25 cellular contexts compared by ENCODE assay signal in the genomic region with DNA sequence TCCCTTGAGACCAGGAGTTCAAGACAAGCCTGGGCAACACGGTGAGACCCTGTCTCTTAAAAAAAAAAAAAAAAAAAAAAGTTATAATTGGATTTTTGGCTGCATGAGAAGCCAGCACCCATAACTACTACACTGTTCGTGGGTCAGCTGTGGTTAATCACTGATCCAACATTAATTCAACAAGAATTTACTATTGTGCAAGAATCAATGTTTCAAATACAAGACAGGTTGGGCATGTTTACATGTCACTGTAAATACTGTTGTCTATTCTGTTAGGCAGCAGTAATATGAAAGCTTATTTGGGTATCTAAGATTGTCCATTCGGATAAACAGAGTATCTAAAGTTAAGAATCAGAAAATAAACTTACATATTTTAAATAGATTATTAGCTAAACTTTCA.
DNase-seq lines count a peak whose midpoint lies in the region; ATAC-seq, FAIRE-seq and TF ChIP-seq lines count a peak whose summit lies in the region.
"Had no signal": no experiment of that assay in that cellular context is flagged by ENCODE, and none has a peak within 500 bp of the region (broad histone marks: within the 10 kb centered on the region; RNA-seq: fewer than 3 reads in every experiment).

No MANE protein-coding gene starts in this region.

- ATAC-seq in PC-3 (no peak), HepG2 (no peak), omental fat pad (ENCODE audit: low FRiP score) (no peak), left ventricle myocardium superior (no peak)
- ATAC-seq: CD8-positive, alpha-beta T cell; HCT116 had no signal

- no peaks in the 10 kb centered on the region for H3K27me3 ChIP-seq in PC-3 (ENCODE audit: low read length)
- H3K27me3 ChIP-seq in HepG2 (ENCODE audit: control insufficient read depth in 1 of 2, insufficient read depth in 2 of 2, low read length in 2 of 2): no peaks in the 10 kb centered on the region

- BruUV-seq in PC-3 (replicated peaks; lab: Mats Ljungman, UMichigan) (no TSS peak), HepG2 (replicated peaks; lab: Mats Ljungman, UMichigan) (no TSS peak)

- POLR2A ChIA-PET in PC-3 (lab: Charles Lee; ENCODE audit: unreplicated experiment) (no interaction called here), HepG2 (lab: Yijun Ruan, JAX) (no interaction called here)

- no peaks in the 10 kb centered on the region for H3K9me3 ChIP-seq in PC-3 (ENCODE audit: low read length)
- no peaks in the 10 kb centered on the region for H3K9me3 ChIP-seq in HepG2 (ENCODE audit: low read length)
- H3K9me3 ChIP-seq: Caco-2, SK-N-SH had no signal

- TF ChIP-seq EP300 in HepG2 (IDR thresholded peaks at IDR 0.05; ENCODE audit: low read depth in 2 of 2, low read length in 2 of 2) (no peak), HepG2 (CRISPR knock-in tag; IDR thresholded peaks at IDR 0.05; ENCODE audit: borderline replicate concordance) (no peak)

- intact Hi-C loops in PC-3 (cut with micrococcal nuclease) (no loop called here), HepG2 (cut with micrococcal nuclease; ENCODE audit: unreplicated experiment) (no loop called here), left ventricle myocardium superior (cut with micrococcal nuclease) (no loop called here)

- no peak for FAIRE-seq in HepG2 (lab: Jason Lieb, UNC)
- no peak for FAIRE-seq in D721Med (lab: Jason Lieb, UNC)
- FAIRE-seq: GM12892, H1 had no signal

- no peak overlapping the region for H2AFZ ChIP-seq in PC-3 (ENCODE audit: low read length)
- no peak overlapping the region for H2AFZ ChIP-seq in HepG2 (ENCODE audit: low read length)

- H3K9ac ChIP-seq in PC-3 (ENCODE audit: low read length): no peak overlapping the region
- no peak overlapping the region for H3K9ac ChIP-seq in HepG2 (ENCODE audit: insufficient read depth, low read depth, low read length)
- H3K9ac ChIP-seq: SK-N-SH had no signal

- H3K27ac ChIP-seq in PC-3 (ENCODE audit: low read length) (no peak overlapping the region), HepG2 (ENCODE audit: extremely low read length, insufficient read depth, low read length) (no peak overlapping the region)
- H3K27ac ChIP-seq: C4-2B, HL-60 had no signal

- H3K4me1 ChIP-seq in PC-3 (ENCODE audit: insufficient read depth, low read length) (peaks cover 8% of the 10 kb centered on the region), HepG2 (ENCODE audit: insufficient read depth, low read length) (no peaks in the 10 kb centered on the region)
- H3K4me1 ChIP-seq: Caco-2 had no signal

- H3K4me2 ChIP-seq in PC-3 (ENCODE audit: low read length) (no peak overlapping the region), HepG2 (ENCODE audit: low read depth, low read length) (no peak overlapping the region)
- H3K4me2 ChIP-seq: SK-N-SH had no signal

- no peaks in the 10 kb centered on the region for H3K9me2 ChIP-seq in PC-3 (replicated peaks; ENCODE audit: low read length)
- H3K9me2 ChIP-seq: SK-N-SH had no signal

- peak; percentile 3 for DNase-seq in PC-3
- peak; percentile 31 for DNase-seq in epithelial cell of proximal tubule (ENCODE audit: low read depth)
- no peak for DNase-seq in HepG2 (ENCODE audit: low spot score)
- no peak for DNase-seq in omental fat pad (ENCODE audit: low spot score)
- no peak for DNase-seq in NCI-H2081 (lab: John Stamatoyannopoulos, UW)
- DNase-seq in left ventricle myocardium superior: no peak
- DNase-seq in D721Med (ENCODE audit: insufficient read length, low spot score): no peak
- DNase-seq: Caco-2; CD8-positive, alpha-beta T cell; DMS 273 treated with DMSO at 0.1 percent for 48 hours; DMS79 treated with DMSO at 0.1 percent for 48 hours; Kasumi-1; NCI-H1092 treated with DMSO at 0.1 percent for 48 hours; NCI-H1436; NCI-H187; NCI-H2171 treated with DMSO at 0.1 percent for 48 hours; NCI-H446; NCI-H524 treated with DMSO at 0.1 percent for 48 hours; NCI-H774; SK-N-SH had no signal

- H3K4me3 ChIP-seq in PC-3 (ENCODE audit: low read length) (no peak overlapping the region), epithelial cell of proximal tubule (ENCODE audit: low read depth, low read length) (no peak overlapping the region), HepG2 (replicated peaks in 1 of 3; ENCODE audit: insufficient read depth in 1 of 3, low read depth in 2 of 3, low read length in 3 of 3) (no peak overlapping the region)

- no peak for TF ChIP-seq POLR2A in HepG2 (IDR thresholded peaks at IDR 0.05; ENCODE audit: insufficient read depth in 1 of 2, low read depth in 2 of 2, low read length in 2 of 2)

- no peaks in the 10 kb centered on the region for H4K20me1 ChIP-seq in PC-3 (ENCODE audit: low read length)
- no peaks in the 10 kb centered on the region for H4K20me1 ChIP-seq in HepG2 (ENCODE audit: insufficient read depth, low read length)

- no peaks in the 10 kb centered on the region for H3K79me2 ChIP-seq in PC-3 (ENCODE audit: low read length)
- no peaks in the 10 kb centered on the region for H3K79me2 ChIP-seq in HepG2 (ENCODE audit: insufficient read depth, low read length)

- TF ChIP-seq CTCF in PC-3 (conservative IDR thresholded peaks at IDR 0.05; ENCODE audit: low read depth, low read length) (no peak), epithelial cell of proximal tubule (conservative IDR thresholded peaks at IDR 0.05; ENCODE audit: low read depth, low read length) (no peak), HepG2 (CRISPR knock-in tag; IDR thresholded peaks at IDR 0.05) (no peak), omental fat pad (IDR thresholded peaks at IDR 0.05) (no peak), D721Med (IDR thresholded peaks at IDR 0.05; ENCODE audit: insufficient read depth, missing control alignments) (no peak)

- in situ Hi-C loops in HepG2 (cut with HindIII; ENCODE audit: extremely low pct_ligation_motif_present, low pct_unique_long_range_greater_than_20kb): no loop called here

- CTCF ChIA-PET in PC-3 (lab: Charles Lee): no interaction called here
- CTCF ChIA-PET in HepG2 (lab: Yijun Ruan, JAX; ENCODE audit: low intra/inter-chr PET ratio, low total read pairs): no interaction called here

- peaks cover 15% of the 10 kb centered on the region; the same call in 1 of the 2 replicates for H3K36me3 ChIP-seq in PC-3 (ENCODE audit: low read depth, low read length)
- peaks cover 0 to 60% of the 10 kb centered on the region in 2 experiments; a peak in 3 of 5 replicates for H3K36me3 ChIP-seq in HepG2 (replicated peaks in 1 of 2; ENCODE audit: control insufficient read depth in 1 of 2, insufficient read depth in 2 of 2, low read length in 2 of 2)

- TF ChIP-seq RAD21 in HepG2 (CRISPR knock-in tag; IDR thresholded peaks at IDR 0.05): no peak

- WGBS in HepG2 (ENCODE audit: low lambda C conversion rate): 93% methylated on average over 3 of the region's 3 CpGs

- no peaks in the 10 kb centered on the region for H3F3A ChIP-seq in PC-3 (ENCODE audit: low read length, unreplicated experiment)

TF ChIP-seq in HepG2, 621 proteins besides CTCF, POLR2A, EP300 and RAD21:
- no peak for TF ChIP-seq CHD4 (IDR thresholded peaks at IDR 0.05; ENCODE audit: borderline replicate concordance, low read length)
- peak; percentile 79 for TF ChIP-seq CEBPB (IDR thresholded peaks at IDR 0.05; ENCODE audit: borderline replicate concordance, low read depth, low read length)

Comparison
In these comparisons a context has a peak if more than half of its experiments do, and no peak if none do; other contexts are left out.
1. DNase-seq: peak in PC-3 (single experiment) and epithelial cell of proximal tubule (single experiment); none in HepG2 (single experiment), omental fat pad (single experiment), NCI-H2081 (0 of 2), left ventricle myocardium superior (single experiment) and D721Med (single experiment).